In genomic region chr10:34504534-34504933, GRCh38 we compare ENCODE assay signal across 13 cellular contexts.
DNase-seq lines count a peak whose midpoint lies in the region; ATAC-seq, FAIRE-seq and TF ChIP-seq lines count a peak whose summit lies in the region.
"Had no signal": no experiment of that assay in that cellular context is flagged by ENCODE, and none has a peak within 500 bp of the region (broad histone marks: within the 10 kb centered on the region; RNA-seq: fewer than 3 reads in every experiment).

No MANE protein-coding gene starts in this region.

- H3K36me3 Mint-ChIP-seq in activated naive CD4-positive, alpha-beta T cell treated with anti-CD3 and anti-CD28 coated beads, Interleukin-2, amount 50 U/mL, for 72 hours, result no peaks in the 10 kb centered on the region
- H3K36me3 Mint-ChIP-seq: CD4-positive, CD25-positive, alpha-beta regulatory T cell had no signal

- peak overlapping the region; percentile 5 for H3K27ac ChIP-seq in PC-3 (ENCODE audit: low read length)
- H3K27ac ChIP-seq in small intestine (ENCODE audit: low read depth in 1 of 2, low read length in 1 of 2), result no peak overlapping the region
- H3K27ac ChIP-seq: neutrophil had no signal

- no peak for DNase-seq in activated naive CD4-positive, alpha-beta T cell treated with anti-CD3 and anti-CD28 coated beads, Interleukin-2, amount 50 U/mL, for 72 hours (ENCODE audit: low spot score in 2 of 2)
- no peak for DNase-seq in activated naive CD4-positive, alpha-beta T cell treated with anti-CD3 and anti-CD28 coated beads, Interleukin-2, amount 50 U/mL, for 16 hours
- DNase-seq in PC-3, result peak; percentile 96
- peak; percentile 50 for DNase-seq in fibroblast of pulmonary artery (ENCODE audit: low read depth)
- DNase-seq in small intestine, result peak; percentile 68
- DNase-seq in DMS 273 (lab: John Stamatoyannopoulos, UW; ENCODE audit: unreplicated experiment), result no peak
- DNase-seq: activated gamma-delta T cell; CD4-positive, CD25-positive, alpha-beta regulatory T cell had no signal

- no peaks in the 10 kb centered on the region for H3F3A ChIP-seq in PC-3 (ENCODE audit: low read length, unreplicated experiment)

- H3K27ac Mint-ChIP-seq in activated naive CD4-positive, alpha-beta T cell treated with anti-CD3 and anti-CD28 coated beads, Interleukin-2, amount 50 U/mL, for 72 hours, result no peak overlapping the region
- H3K27ac Mint-ChIP-seq: CD4-positive, CD25-positive, alpha-beta regulatory T cell; T-helper 1 cell treated with Interleukin-12 subunit alpha and Interleukin-12 subunit beta and Interleukin-4 antibody, amounts not matched to agents 30 μg/mL and 1 μg/mL, for 36 hours had no signal

- no peaks in the 10 kb centered on the region for H3K9me3 Mint-ChIP-seq in activated naive CD4-positive, alpha-beta T cell treated with anti-CD3 and anti-CD28 coated beads, Interleukin-2, amount 50 U/mL, for 72 hours
- H3K9me3 Mint-ChIP-seq: T-helper 1 cell treated with Interleukin-12 subunit alpha and Interleukin-12 subunit beta and Interleukin-4 antibody, amounts not matched to agents 30 μg/mL and 1 μg/mL, for 36 hours had no signal

- no peaks in the 10 kb centered on the region for H3K9me2 ChIP-seq in PC-3 (replicated peaks; ENCODE audit: low read length)

- H3K9ac ChIP-seq in PC-3 (ENCODE audit: low read length), result no peak overlapping the region

- CTCF ChIA-PET in PC-3 (lab: Charles Lee), result no interaction called here

- POLR2A ChIA-PET in PC-3 (lab: Charles Lee; ENCODE audit: unreplicated experiment), result interaction anchor here (0.6 kb wide), 1 partner anchor 20 kb away, joined by 4 read pairs; no protein-coding TSS in a partner anchor

- H3K79me2 ChIP-seq in PC-3 (ENCODE audit: low read length), result no peaks in the 10 kb centered on the region

- no peak overlapping the region for H2AFZ ChIP-seq in PC-3 (ENCODE audit: low read length)

- H3K27me3 ChIP-seq in PC-3 (ENCODE audit: low read length) (no peaks in the 10 kb centered on the region), small intestine (ENCODE audit: control insufficient read depth in 2 of 2, insufficient read depth in 2 of 2, low read length in 2 of 2) (no peaks in the 10 kb centered on the region)
- H3K27me3 ChIP-seq: neutrophil had no signal

- H3K36me3 ChIP-seq in PC-3 (ENCODE audit: low read depth, low read length) (no peaks in the 10 kb centered on the region), small intestine (ENCODE audit: control insufficient read depth in 2 of 2, insufficient read depth in 2 of 2, low read length in 2 of 2) (no peaks in the 10 kb centered on the region)
- H3K36me3 ChIP-seq: neutrophil had no signal

- H3K4me2 ChIP-seq in PC-3 (ENCODE audit: low read length), result peak overlapping the region; percentile 39

- H3K4me3 ChIP-seq in PC-3 (ENCODE audit: low read length), result no peak overlapping the region; the same call in 1 of the 2 replicates
- no peak overlapping the region for H3K4me3 ChIP-seq in fibroblast of pulmonary artery (replicated peaks; ENCODE audit: low read depth, low read length)
- H3K4me3 ChIP-seq in small intestine (ENCODE audit: low read depth in 1 of 2, low read length in 2 of 2), result no peak overlapping the region

- intact Hi-C loops in PC-3 (cut with micrococcal nuclease), result no loop called here

- no TSS peak for BruUV-seq in PC-3 (replicated peaks; lab: Mats Ljungman, UMichigan)

- no peak for FAIRE-seq in small intestine (lab: Jason Lieb, UNC)
- FAIRE-seq: frontal cortex had no signal

- peaks cover 10% of the 10 kb centered on the region; the same call in 1 of the 2 replicates for H4K20me1 ChIP-seq in PC-3 (ENCODE audit: low read length)

- peak; percentile 39 to 75 for ATAC-seq in activated naive CD4-positive, alpha-beta T cell treated with anti-CD3 and anti-CD28 coated beads, Interleukin-2, amount 50 U/mL, for 72 hours
- peak; percentile 100 for ATAC-seq in PC-3
- no peak for ATAC-seq in HG02884 (IDR thresholded peaks at IDR 0.05; ENCODE audit: unreplicated experiment)
- ATAC-seq in HG03139 (IDR thresholded peaks at IDR 0.05; ENCODE audit: unreplicated experiment), result no peak

- TF ChIP-seq CTCF in PC-3 (conservative IDR thresholded peaks at IDR 0.05; ENCODE audit: low read depth, low read length), result no peak
- TF ChIP-seq CTCF in fibroblast of pulmonary artery (IDR thresholded peaks at IDR 0.05; ENCODE audit: low read length, missing control alignments), result no peak

- H3K4me1 ChIP-seq in PC-3 (ENCODE audit: insufficient read depth, low read length) (peaks cover 14% of the 10 kb centered on the region), small intestine (ENCODE audit: control insufficient read depth in 2 of 2, insufficient read depth in 1 of 2, low read depth in 1 of 2, low read length in 1 of 2) (peaks cover 0 to 4% of the 10 kb centered on the region in 2 donors)

- no peaks in the 10 kb centered on the region for H3K9me3 ChIP-seq in PC-3 (ENCODE audit: low read length)
- no peaks in the 10 kb centered on the region for H3K9me3 ChIP-seq in small intestine (ENCODE audit: control insufficient read depth, low read depth)
- H3K9me3 ChIP-seq: neutrophil had no signal

- 9 to 56% (median 18%) methylated on average over 3 of the region's 3 CpGs for WGBS in small intestine, 3 donors

Comparison
In these comparisons a context has a peak if more than half of its experiments do, and no peak if none do; other contexts are left out.
1. ATAC-seq: peak in activated naive CD4-positive, alpha-beta T cell treated with anti-CD3 and anti-CD28 coated beads, Interleukin-2, amount 50 U/mL, for 72 hours (2 of 2) and PC-3 (single experiment); none in HG02884 (single experiment) and HG03139 (single experiment).
2. DNase-seq: peak in PC-3 (single experiment), fibroblast of pulmonary artery (single experiment) and small intestine (single experiment); none in activated naive CD4-positive, alpha-beta T cell treated with anti-CD3 and anti-CD28 coated beads, Interleukin-2, amount 50 U/mL, for 72 hours (0 of 2), activated naive CD4-positive, alpha-beta T cell treated with anti-CD3 and anti-CD28 coated beads, Interleukin-2, amount 50 U/mL, for 16 hours (single experiment) and DMS 273 (single experiment).